ENCODE assay signal across 17 cellular contexts in genomic region chr14:64743061-64743460, GRCh38. TPM values are rescaled to one million over a fixed set of nuclear protein-coding genes. Genes with fewer than 3 reads are reported as not detected.
DNase-seq lines count a peak whose midpoint lies in the region; ATAC-seq and TF ChIP-seq lines count a peak whose summit lies in the region.
"Had no signal": no experiment of that assay in that cellular context is flagged by ENCODE, and none has a peak within 500 bp of the region (broad histone marks: within the 10 kb centered on the region; RNA-seq: fewer than 3 reads in every experiment).

No MANE protein-coding gene starts in this region.

- peak; percentile 35 for ATAC-seq in stimulated activated naive CD8-positive, alpha-beta T cell treated with anti-CD3 and anti-CD28 coated beads, Interleukin-15, amount 100 ng/mL, for 72 hours
- no peak for ATAC-seq in stimulated activated naive CD8-positive, alpha-beta T cell treated with anti-CD3 and anti-CD28 coated beads, Interleukin-15, Interleukin-2, amounts not matched to agents 100 U/mL and 50 U/mL, for 24 hours
- ATAC-seq: CD8-positive, alpha-beta T cell had no signal

- H3K4me2 ChIP-seq in GM23248 (ENCODE audit: unreplicated experiment) = no peak overlapping the region
- H3K4me2 ChIP-seq: BLaER1 had no signal

- H3K9me2 ChIP-seq in GM23248 (ENCODE audit: insufficient read depth) = no peaks in the 10 kb centered on the region

- DNase-seq in stimulated activated naive CD8-positive, alpha-beta T cell treated with anti-CD3 and anti-CD28 coated beads, Interleukin-15, amount 100 ng/mL, for 72 hours = no peak
- no peak for DNase-seq in stimulated activated naive CD8-positive, alpha-beta T cell treated with anti-CD3 and anti-CD28 coated beads, Interleukin-15, Interleukin-2, amounts not matched to agents 100 U/mL and 50 U/mL, for 24 hours
- DNase-seq in tibial artery = no peak
- DNase-seq in HuH-7 (ENCODE audit: low spot score) = no peak
- no peak for DNase-seq in GM23248
- DNase-seq: Caco-2; CD4-positive, CD25-positive, alpha-beta regulatory T cell; CD8-positive, alpha-beta T cell; DMS153; DND-41; H7; HCEC 1CT had no signal

- H3K9me3 Mint-ChIP-seq in stimulated activated naive CD8-positive, alpha-beta T cell treated with anti-CD3 and anti-CD28 coated beads, Interleukin-15, amount 100 ng/mL, for 72 hours = no peaks in the 10 kb centered on the region
- H3K9me3 Mint-ChIP-seq: CD8-positive, alpha-beta T cell had no signal

- H3K4me3 ChIP-seq in neutrophil (ENCODE audit: low read depth in 1 of 2, low read length in 1 of 2) = no peak overlapping the region
- no peak overlapping the region for H3K4me3 ChIP-seq in tibial artery
- H3K4me3 ChIP-seq in GM23248 = no peak overlapping the region
- H3K4me3 ChIP-seq: BLaER1 had no signal

- no peak overlapping the region for H3K27ac Mint-ChIP-seq in stimulated activated naive CD8-positive, alpha-beta T cell treated with anti-CD3 and anti-CD28 coated beads, Interleukin-15, amount 100 ng/mL, for 72 hours
- H3K27ac Mint-ChIP-seq: B cell; CD4-positive, CD25-positive, alpha-beta regulatory T cell; CD8-positive, alpha-beta T cell had no signal

- H3K4me1 Mint-ChIP-seq in stimulated activated naive CD8-positive, alpha-beta T cell treated with anti-CD3 and anti-CD28 coated beads, Interleukin-15, amount 100 ng/mL, for 72 hours = no peaks in the 10 kb centered on the region
- H3K4me1 Mint-ChIP-seq: B cell had no signal

- intact Hi-C loops in tibial artery (cut with DNase I; ENCODE audit: low total_unique reads) = no loop called here

- H3K27me3 Mint-ChIP-seq in stimulated activated naive CD8-positive, alpha-beta T cell treated with anti-CD3 and anti-CD28 coated beads, Interleukin-15, amount 100 ng/mL, for 72 hours = no peaks in the 10 kb centered on the region
- H3K27me3 Mint-ChIP-seq: B cell; CD4-positive, CD25-positive, alpha-beta regulatory T cell had no signal

- H3K79me2 ChIP-seq in GM23248 (ENCODE audit: insufficient read depth) = no peaks in the 10 kb centered on the region

- H2AFZ ChIP-seq in GM23248 = no peak overlapping the region

- H3K4me3 Mint-ChIP-seq in stimulated activated naive CD8-positive, alpha-beta T cell treated with anti-CD3 and anti-CD28 coated beads, Interleukin-15, amount 100 ng/mL, for 72 hours = no peak overlapping the region
- H3K4me3 Mint-ChIP-seq: B cell; CD4-positive, CD25-positive, alpha-beta regulatory T cell; CD8-positive, alpha-beta T cell had no signal

- H3K27me3 ChIP-seq in neutrophil (no peaks in the 10 kb centered on the region), tibial artery (no peaks in the 10 kb centered on the region), GM23248 (replicated peaks; ENCODE audit: insufficient read depth) (no peaks in the 10 kb centered on the region)
- H3K27me3 ChIP-seq: BLaER1 had no signal

- no peaks in the 10 kb centered on the region for H4K20me1 ChIP-seq in GM23248 (ENCODE audit: insufficient read depth)
- H4K20me1 ChIP-seq: BLaER1 had no signal

- H3F3A ChIP-seq in GM23248 (ENCODE audit: insufficient read depth) = no peaks in the 10 kb centered on the region

- H3K27ac ChIP-seq in neutrophil (peak overlapping the region; percentile 39), tibial artery (peak overlapping the region; percentile 71 to 82), GM23248 (no peak overlapping the region)
- H3K27ac ChIP-seq: 22Rv1, BLaER1, C4-2B had no signal

- in situ Hi-C loops in GM23248 (cut with MboI) = no loop called here

- no peak overlapping the region for H3K9ac ChIP-seq in GM23248
- H3K9ac ChIP-seq: BLaER1 had no signal

- WGBS in GM23248 (ENCODE audit: low coverage in 1 of 2, low lambda C conversion rate in 2 of 2, missing lambda C conversion rate in 2 of 2), 2 experiments = 94 to 96% methylated on average over 6 to 25 of the region's 27 CpGs

- TF ChIP-seq CTCF in neutrophil (IDR thresholded peaks at IDR 0.05) = no peak
- TF ChIP-seq CTCF in tibial artery (IDR thresholded peaks at IDR 0.05) = no peak

- H3K9me3 ChIP-seq in neutrophil = no peaks in the 10 kb centered on the region
- H3K9me3 ChIP-seq in tibial artery = no peaks in the 10 kb centered on the region
- no peaks in the 10 kb centered on the region for H3K9me3 ChIP-seq in GM23248 (ENCODE audit: low read depth)
- H3K9me3 ChIP-seq: Caco-2 had no signal

- H3K36me3 ChIP-seq in neutrophil = peaks cover 100% of the 10 kb centered on the region
- peaks cover 75 to 87% (median 80%) of the 10 kb centered on the region in 3 donors for H3K36me3 ChIP-seq in tibial artery
- no peaks in the 10 kb centered on the region for H3K36me3 ChIP-seq in GM23248 (ENCODE audit: low read depth)

- H3K4me1 ChIP-seq in neutrophil (ENCODE audit: control insufficient read depth in 1 of 2, insufficient read depth in 1 of 2, low read depth in 1 of 2, low read length in 1 of 2) (peaks cover 0 to 3% of the 10 kb centered on the region in 2 experiments), tibial artery (peaks cover 0 to 51% (median 28%) of the 10 kb centered on the region in 4 donors), GM23248 (ENCODE audit: insufficient read depth) (no peaks in the 10 kb centered on the region)
- H3K4me1 ChIP-seq: Caco-2 had no signal

RNA-seq across cellular contexts. Expression of gene PLEKHG3, which starts 38.8 kb away (rescaled TPM):
- total RNA-seq in GM23248 (2014; rRNA removed; shearing (Covaris generic)) = 4.6 and 6.9 TPM in 2 replicates
- 2.1 and 2.4 TPM in 2 replicates for polyA plus RNA-seq in GM23248 (2016; fragmentation: Nextera tagmentation; extraction: Ambion mirVana)
